Comparison of ENCODE assay signal across 27 cellular contexts in genomic region chr2:46844443-46844842, GRCh38.
"Had no signal": no experiment of that assay in that cellular context is flagged by ENCODE, and none has a peak within 500 bp of the region (broad histone marks: within the 10 kb centered on the region; RNA-seq: fewer than 3 reads in every experiment).

No MANE protein-coding gene starts in this region.

- H3K27ac ChIP-seq: colonic mucosa, epithelial cell of prostate, gastrocnemius medialis, neural progenitor cell, prostate gland had no signal

- H3K4me1 ChIP-seq: neural progenitor cell had no signal

- H3K4me3 ChIP-seq: colonic mucosa, gastrocnemius medialis, lung, neural progenitor cell, prostate gland, right atrium auricular region, smooth muscle cell, stomach, thyroid gland, vagina had no signal

- H3K4me3 Mint-ChIP-seq: dendritic cell treated with granulocyte-macrophage colony-stimulating factor and Interleukin-4, amounts not matched to agents 40 ng/mL and 50 ng/mL, for 4 days; endodermal cell; memory B cell; naive B cell; natural killer cell treated with Interleukin-12 subunit alpha and Interleukin-12 subunit beta and Interleukin-15 and Interleukin-18, amount 100 ng/mL, for 72 hours; neural progenitor cell had no signal

- H2AFZ ChIP-seq: neural progenitor cell had no signal

- H3K36me3 Mint-ChIP-seq: memory B cell; natural killer cell treated with Interleukin-12 subunit alpha and Interleukin-12 subunit beta and Interleukin-15 and Interleukin-18, amount 100 ng/mL, for 72 hours; neural progenitor cell had no signal

- H3K27ac Mint-ChIP-seq: dendritic cell treated with granulocyte-macrophage colony-stimulating factor and Interleukin-4, amounts not matched to agents 40 ng/mL and 50 ng/mL, for 4 days; endodermal cell; memory B cell; naive B cell; natural killer cell treated with Interleukin-12 subunit alpha and Interleukin-12 subunit beta and Interleukin-15 and Interleukin-18, amount 100 ng/mL, for 72 hours had no signal

- H3K4me1 Mint-ChIP-seq: endodermal cell had no signal

- H3K9me3 ChIP-seq: colonic mucosa, gastrocnemius medialis, prostate gland, right atrium auricular region, stomach, thyroid gland, vagina had no signal

- H3K36me3 ChIP-seq: colonic mucosa, gastrocnemius medialis, neural progenitor cell, prostate gland, right atrium auricular region, stomach, thyroid gland, vagina had no signal

- H3K9ac ChIP-seq: neural progenitor cell had no signal

- DNase-seq: colonic mucosa; effector CD8-positive, alpha-beta T cell; endodermal cell; foreskin fibroblast; gastrocnemius medialis; head of caudate nucleus; naive B cell; stimulated activated CD4-positive, alpha-beta T cell treated with anti-CD3 and anti-CD28 coated beads, Interleukin-12 subunit alpha, Interleukin-12 subunit beta, amount 100 ng/mL, for 4 hours; stimulated activated CD4-positive, alpha-beta T cell treated with anti-CD3 and anti-CD28 coated beads, Interleukin-1b, Interleukin-23, amount 100 ng/mL, for 48 hours; stimulated activated CD4-positive, alpha-beta T cell treated with anti-CD3 and anti-CD28 coated beads, Interleukin-4, amount 100 ng/mL, for 1 hour; stimulated activated CD8-positive, alpha-beta memory T cell treated with anti-CD3 and anti-CD28 coated beads, Interleukin-4, amount 100 ng/mL, for 48 hours; stimulated activated naive CD4-positive, alpha-beta T cell; stomach; thyroid gland; trophoblast cell had no signal

- H3K27me3 ChIP-seq: colonic mucosa, gastrocnemius medialis, neural progenitor cell, right atrium auricular region, stomach, thyroid gland, vagina had no signal

- H3K4me2 ChIP-seq: neural progenitor cell, smooth muscle cell had no signal

- H3K9me3 Mint-ChIP-seq: dendritic cell treated with granulocyte-macrophage colony-stimulating factor and Interleukin-4, amounts not matched to agents 40 ng/mL and 50 ng/mL, for 4 days; endodermal cell; memory B cell; naive B cell; natural killer cell treated with Interleukin-12 subunit alpha and Interleukin-12 subunit beta and Interleukin-15 and Interleukin-18, amount 100 ng/mL, for 72 hours; neural progenitor cell had no signal

- ATAC-seq: esophagus mucosa; gastrocnemius medialis; left lobe of liver; natural killer cell treated with Interleukin-12 subunit alpha and Interleukin-12 subunit beta and Interleukin-15 and Interleukin-18, amount 100 ng/mL, for 72 hours had no signal
